9 cellular contexts compared by ENCODE assay signal in the genomic region with DNA sequence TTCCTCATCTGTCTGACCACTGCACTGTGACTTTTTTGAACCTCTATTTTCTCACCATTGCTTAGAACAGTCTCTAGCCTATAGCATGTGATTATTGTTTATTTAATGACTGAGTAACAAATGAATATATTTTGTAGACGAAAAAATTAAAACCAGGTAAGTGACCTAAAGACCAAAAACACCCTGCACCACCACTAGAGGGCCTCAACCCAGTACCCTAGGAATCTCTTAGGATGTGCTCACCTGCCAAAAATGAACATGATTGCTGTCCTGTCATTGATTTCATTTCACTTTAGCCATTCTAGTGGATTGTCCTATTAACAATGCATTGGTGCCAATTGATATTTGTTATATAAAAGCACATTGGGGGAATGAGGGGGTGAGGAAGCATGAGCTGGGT.
A peak's percentile ranks its signal among the peaks of the same experiment; 100 is the strongest.
DNase-seq lines count a peak whose midpoint lies in the region; ATAC-seq and TF ChIP-seq lines count a peak whose summit lies in the region.
"Had no signal": no experiment of that assay in that cellular context is flagged by ENCODE, and none has a peak within 500 bp of the region (broad histone marks: within the 10 kb centered on the region; RNA-seq: fewer than 3 reads in every experiment).

No MANE protein-coding gene starts in this region.

- 86% methylated on average over 1 of the region's 1 CpG; no CpG with 5 or more reads in 1 of the 2 experiments for WGBS in endodermal cell (ENCODE audit: insufficient coverage in 1 of 2, insufficient read length in 1 of 2), 2 experiments

- no peak overlapping the region for H3K4me3 Mint-ChIP-seq in activated CD8-positive, alpha-beta T cell treated with anti-CD3 and anti-CD28 coated beads for 36 hours
- H3K4me3 Mint-ChIP-seq in activated CD8-positive, alpha-beta T cell treated with anti-CD3 and anti-CD28 coated beads, Interleukin-2, amount 10 ng/mL, durations not matched to agents 7 days and 5 days, result no peak overlapping the region
- H3K4me3 Mint-ChIP-seq in endodermal cell, result no peak overlapping the region
- H3K4me3 Mint-ChIP-seq: stimulated activated naive B cell treated with anti-CD40 and anti-IgM and Interleukin-4, amounts not matched to agents 10 μg/mL and 1 μg/mL and 100 μg/mL, for 72 hours had no signal

- POLR2A ChIA-PET in activated CD8-positive, alpha-beta T cell treated with anti-CD3 and anti-CD28 coated beads for 36 hours (lab: Charles Lee), result no interaction called here
- POLR2A ChIA-PET in activated CD8-positive, alpha-beta T cell treated with anti-CD3 and anti-CD28 coated beads, Interleukin-2, amount 10 ng/mL, durations not matched to agents 7 days and 5 days (lab: Charles Lee), result no interaction called here
- POLR2A ChIA-PET in HEK293T (lab: Yijun Ruan, JAX), result no interaction called here

- peak; percentile 47 for TF ChIP-seq CTCF in activated CD8-positive, alpha-beta T cell treated with anti-CD3 and anti-CD28 coated beads for 36 hours (IDR thresholded peaks at IDR 0.05)
- TF ChIP-seq CTCF in KMS-11 (conservative IDR thresholded peaks at IDR 0.05; ENCODE audit: low read depth, low read length) (peak; percentile 54; the same call in 1 of the 2 replicates), endodermal cell (conservative IDR thresholded peaks at IDR 0.05) (peak; percentile 76), parathyroid adenoma (IDR thresholded peaks at IDR 0.05) (peak; percentile 36)

- H3K27me3 Mint-ChIP-seq in activated CD8-positive, alpha-beta T cell treated with anti-CD3 and anti-CD28 coated beads for 36 hours, result peaks cover 6% of the 10 kb centered on the region
- H3K27me3 Mint-ChIP-seq in activated CD8-positive, alpha-beta T cell treated with anti-CD3 and anti-CD28 coated beads, Interleukin-2, amount 10 ng/mL, durations not matched to agents 7 days and 5 days (ENCODE audit: low read depth), result peaks cover 2% of the 10 kb centered on the region
- H3K27me3 Mint-ChIP-seq in endodermal cell (ENCODE audit: insufficient read depth), result no peaks in the 10 kb centered on the region
- H3K27me3 Mint-ChIP-seq: stimulated activated naive B cell treated with anti-CD40 and anti-IgM and Interleukin-4, amounts not matched to agents 10 μg/mL and 1 μg/mL and 100 μg/mL, for 72 hours had no signal

- H3K4me3 ChIP-seq in KMS-11 (IDR thresholded peaks at IDR 0.05; ENCODE audit: insufficient read depth, low read depth, low read length), result no peak overlapping the region
- H3K4me3 ChIP-seq in endodermal cell (ENCODE audit: low read length), result no peak overlapping the region
- no peak overlapping the region for H3K4me3 ChIP-seq in parathyroid adenoma (ENCODE audit: low read depth, low read length)

- H3K79me2 ChIP-seq in KMS-11 (ENCODE audit: insufficient read depth, low read depth), result no peaks in the 10 kb centered on the region
- no peaks in the 10 kb centered on the region for H3K79me2 ChIP-seq in parathyroid adenoma

- no peaks in the 10 kb centered on the region for H3K36me3 Mint-ChIP-seq in activated CD8-positive, alpha-beta T cell treated with anti-CD3 and anti-CD28 coated beads for 36 hours (ENCODE audit: low read depth)
- H3K36me3 Mint-ChIP-seq in activated CD8-positive, alpha-beta T cell treated with anti-CD3 and anti-CD28 coated beads, Interleukin-2, amount 10 ng/mL, durations not matched to agents 7 days and 5 days (ENCODE audit: low read depth), result no peaks in the 10 kb centered on the region
- H3K36me3 Mint-ChIP-seq in endodermal cell (ENCODE audit: low read depth), result no peaks in the 10 kb centered on the region

- peak; percentile 34 for ATAC-seq in activated CD8-positive, alpha-beta T cell treated with anti-CD3 and anti-CD28 coated beads for 36 hours
- no peak for ATAC-seq in activated CD8-positive, alpha-beta T cell treated with anti-CD3 and anti-CD28 coated beads, Interleukin-2, amount 10 ng/mL, durations not matched to agents 7 days and 5 days
- ATAC-seq: stimulated activated naive B cell treated with anti-CD40 and anti-IgM and Interleukin-4, amounts not matched to agents 10 μg/mL and 1 μg/mL and 100 μg/mL, for 72 hours had no signal

- peak; percentile 14 for DNase-seq in activated CD8-positive, alpha-beta T cell treated with anti-CD3 and anti-CD28 coated beads for 36 hours
- DNase-seq in activated CD8-positive, alpha-beta T cell treated with anti-CD3 and anti-CD28 coated beads, Interleukin-2, amount 10 ng/mL, durations not matched to agents 7 days and 5 days, result no peak
- DNase-seq in endodermal cell (no peak), head of caudate nucleus (no peak), NCI-H345 (lab: John Stamatoyannopoulos, UW) (no peak), HEK293T (ENCODE audit: extremely low spot score) (no peak)
- DNase-seq: stimulated activated naive B cell treated with anti-CD40 and anti-IgM and Interleukin-4, amounts not matched to agents 10 μg/mL and 1 μg/mL and 100 μg/mL, for 72 hours had no signal

- no peaks in the 10 kb centered on the region for H3K27me3 ChIP-seq in KMS-11 (ENCODE audit: insufficient read depth, low read depth)
- no peaks in the 10 kb centered on the region for H3K27me3 ChIP-seq in endodermal cell (ENCODE audit: control insufficient read depth, insufficient read depth, low read length, poor library complexity, severe bottlenecking)
- H3K27me3 ChIP-seq in parathyroid adenoma (ENCODE audit: control insufficient read depth, insufficient read depth, low read length), result no peaks in the 10 kb centered on the region

- H3K27ac ChIP-seq in KMS-11 (no peak overlapping the region), endodermal cell (ENCODE audit: low read depth, low read length) (no peak overlapping the region), parathyroid adenoma (no peak overlapping the region)

- H3K9ac ChIP-seq in KMS-11 (no peak overlapping the region), endodermal cell (ENCODE audit: extremely low read depth, low read length, poor library complexity, severe bottlenecking) (no peak overlapping the region), parathyroid adenoma (no peak overlapping the region)

- H3K9me3 ChIP-seq in endodermal cell (ENCODE audit: control insufficient read depth, low read length) (peaks cover 9% of the 10 kb centered on the region), parathyroid adenoma (ENCODE audit: control insufficient read depth, low read length) (no peaks in the 10 kb centered on the region)

- H3K36me3 ChIP-seq in KMS-11 (ENCODE audit: insufficient read depth), result no peaks in the 10 kb centered on the region
- H3K36me3 ChIP-seq in endodermal cell (ENCODE audit: control insufficient read depth, insufficient read depth, low read length), result no peaks in the 10 kb centered on the region
- H3K36me3 ChIP-seq in parathyroid adenoma (ENCODE audit: control insufficient read depth, insufficient read depth, low read length), result no peaks in the 10 kb centered on the region

- CTCF ChIA-PET in activated CD8-positive, alpha-beta T cell treated with anti-CD3 and anti-CD28 coated beads for 36 hours (lab: Charles Lee), result interaction anchor here (0.7 to 2.3 kb wide), 7 partner anchors 9 to 62 kb away, joined by 3 to 9 read pairs (median 4); no protein-coding TSS in a partner anchor
- CTCF ChIA-PET in activated CD8-positive, alpha-beta T cell treated with anti-CD3 and anti-CD28 coated beads, Interleukin-2, amount 10 ng/mL, durations not matched to agents 7 days and 5 days (lab: Charles Lee), result interaction anchor here (1.0 to 1.1 kb wide), 2 partner anchors 11 to 19 kb away, joined by 3 read pairs; no protein-coding TSS in a partner anchor
- CTCF ChIA-PET in HEK293T (lab: Yijun Ruan, JAX), result no interaction called here

- intact Hi-C loops in activated CD8-positive, alpha-beta T cell treated with anti-CD3 and anti-CD28 coated beads for 36 hours (cut with micrococcal nuclease), result loop anchor here (10.0 kb wide), 2 partner anchors 249 to 369 kb away; no protein-coding TSS in a partner anchor
- intact Hi-C loops in head of caudate nucleus (cut with DNase I), result loop anchor here (10.0 kb wide), 1 partner anchor 369 kb away; no protein-coding TSS in a partner anchor

- H3K4me1 ChIP-seq in KMS-11 (ENCODE audit: low read depth, poor library complexity, severe bottlenecking) (peaks cover 4% of the 10 kb centered on the region), endodermal cell (ENCODE audit: control insufficient read depth, insufficient read depth, low read length) (no peaks in the 10 kb centered on the region), parathyroid adenoma (no peaks in the 10 kb centered on the region)

- no peak overlapping the region for H2AFZ ChIP-seq in KMS-11 (ENCODE audit: low read depth)
- no peak overlapping the region for H2AFZ ChIP-seq in parathyroid adenoma

- H3K9me3 Mint-ChIP-seq in activated CD8-positive, alpha-beta T cell treated with anti-CD3 and anti-CD28 coated beads for 36 hours, result no peaks in the 10 kb centered on the region
- H3K9me3 Mint-ChIP-seq in activated CD8-positive, alpha-beta T cell treated with anti-CD3 and anti-CD28 coated beads, Interleukin-2, amount 10 ng/mL, durations not matched to agents 7 days and 5 days (ENCODE audit: insufficient read depth), result no peaks in the 10 kb centered on the region
- H3K9me3 Mint-ChIP-seq in endodermal cell, result no peaks in the 10 kb centered on the region

- H3K4me2 ChIP-seq in KMS-11, result no peak overlapping the region
- H3K4me2 ChIP-seq in parathyroid adenoma (ENCODE audit: low read length), result no peak overlapping the region

- no peaks in the 10 kb centered on the region for H4K20me1 ChIP-seq in KMS-11 (ENCODE audit: insufficient read depth)

- no peaks in the 10 kb centered on the region for H3K4me1 Mint-ChIP-seq in activated CD8-positive, alpha-beta T cell treated with anti-CD3 and anti-CD28 coated beads for 36 hours (ENCODE audit: low read depth)
- no peaks in the 10 kb centered on the region for H3K4me1 Mint-ChIP-seq in activated CD8-positive, alpha-beta T cell treated with anti-CD3 and anti-CD28 coated beads, Interleukin-2, amount 10 ng/mL, durations not matched to agents 7 days and 5 days (ENCODE audit: low read depth)
- H3K4me1 Mint-ChIP-seq in endodermal cell, result peaks cover 29% of the 10 kb centered on the region

- H3K27ac Mint-ChIP-seq in activated CD8-positive, alpha-beta T cell treated with anti-CD3 and anti-CD28 coated beads for 36 hours, result no peak overlapping the region
- no peak overlapping the region for H3K27ac Mint-ChIP-seq in activated CD8-positive, alpha-beta T cell treated with anti-CD3 and anti-CD28 coated beads, Interleukin-2, amount 10 ng/mL, durations not matched to agents 7 days and 5 days
- no peak overlapping the region for H3K27ac Mint-ChIP-seq in endodermal cell
- H3K27ac Mint-ChIP-seq: stimulated activated naive B cell treated with anti-CD40 and anti-IgM and Interleukin-4, amounts not matched to agents 10 μg/mL and 1 μg/mL and 100 μg/mL, for 72 hours had no signal

TF ChIP-seq in HEK293T, 16 proteins besides CTCF, POLR2A, EP300 and RAD21 (continues in another document):
- TF ChIP-seq, protein P1, sequence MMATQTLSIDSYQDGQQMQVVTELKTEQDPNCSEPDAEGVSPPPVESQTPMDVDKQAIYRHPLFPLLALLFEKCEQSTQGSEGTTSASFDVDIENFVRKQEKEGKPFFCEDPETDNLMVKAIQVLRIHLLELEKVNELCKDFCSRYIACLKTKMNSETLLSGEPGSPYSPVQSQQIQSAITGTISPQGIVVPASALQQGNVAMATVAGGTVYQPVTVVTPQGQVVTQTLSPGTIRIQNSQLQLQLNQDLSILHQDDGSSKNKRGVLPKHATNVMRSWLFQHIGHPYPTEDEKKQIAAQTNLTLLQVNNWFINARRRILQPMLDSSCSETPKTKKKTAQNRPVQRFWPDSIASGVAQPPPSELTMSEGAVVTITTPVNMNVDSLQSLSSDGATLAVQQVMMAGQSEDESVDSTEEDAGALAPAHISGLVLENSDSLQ (IDR thresholded peaks at IDR 0.05), result no peak
- TF ChIP-seq SP1 (IDR thresholded peaks at IDR 0.05), result no peak
